8 cellular contexts compared by ENCODE assay signal in the genomic region with DNA sequence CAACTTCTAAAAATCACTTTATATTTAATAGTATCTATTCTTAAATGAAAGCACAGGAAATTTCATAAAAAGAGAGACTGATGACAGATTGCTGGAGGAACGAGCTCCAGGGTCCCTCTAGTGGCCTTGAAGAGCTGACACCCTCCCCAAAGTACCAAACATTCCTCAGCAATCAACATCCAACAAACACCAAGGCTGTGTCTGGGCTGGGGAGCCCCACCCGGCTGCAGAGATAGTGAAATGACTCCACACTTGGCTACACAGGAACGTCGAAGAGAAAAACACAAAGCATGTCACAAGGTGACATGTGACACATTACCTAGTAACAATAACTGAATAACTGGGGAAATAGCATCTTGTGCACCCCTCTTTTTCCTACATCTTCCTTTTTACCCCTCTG. TPM values are rescaled to one million over a fixed set of nuclear protein-coding genes. Genes with fewer than 3 reads are reported as not detected.
DNase-seq lines count a peak whose midpoint lies in the region; ATAC-seq and TF ChIP-seq lines count a peak whose summit lies in the region.

No MANE protein-coding gene starts in this region.

- H3K9me3 Mint-ChIP-seq in activated CD8-positive, alpha-beta memory T cell treated with anti-CD3 and anti-CD28 coated beads, Interleukin-2, amount 10 ng/mL, durations not matched to agents 7 days and 5 days (ENCODE audit: low read depth) = no peaks in the 10 kb centered on the region
- H3K9me3 Mint-ChIP-seq in mesothelial cell of epicardium = peaks cover 4% of the 10 kb centered on the region

- peak; percentile 51 for DNase-seq in activated CD8-positive, alpha-beta memory T cell treated with anti-CD3 and anti-CD28 coated beads, Interleukin-2, amount 10 ng/mL, durations not matched to agents 7 days and 5 days
- no peak for DNase-seq in activated CD8-positive, alpha-beta memory T cell treated with anti-CD3 and anti-CD28 coated beads for 24 hours
- DNase-seq in RWPE1 (ENCODE audit: low spot score) = peak; percentile 54
- DNase-seq in dorsolateral prefrontal cortex = peak in 8 of 10 donors; percentile 5 to 42 (median 32)
- no peak for DNase-seq in mesothelial cell of epicardium (ENCODE audit: low spot score in 2 of 2, unreplicated experiment in 2 of 2)
- no peak for DNase-seq in NCI-H510A treated with DMSO at 0.1 percent for 48 hours (lab: John Stamatoyannopoulos, UW)

- intact Hi-C loops in dorsolateral prefrontal cortex (cut with DNase I) = no loop called here

- POLR2A ChIA-PET in RWPE1 (lab: Yijun Ruan, JAX; ENCODE audit: low non-redundant PET) = no interaction called here

- H3K27me3 ChIP-seq in dorsolateral prefrontal cortex = no peaks in the 10 kb centered on the region

- CTCF ChIA-PET in activated CD8-positive, alpha-beta memory T cell treated with anti-CD3 and anti-CD28 coated beads, Interleukin-2, amount 10 ng/mL, durations not matched to agents 7 days and 5 days (lab: Charles Lee) = interaction anchor here (0.9 to 1.6 kb wide), 9 partner anchors 8 to 46 kb away, joined by 3 to 8 read pairs (median 4); a partner anchor contains a TSS
- CTCF ChIA-PET in RWPE1 (lab: Yijun Ruan, JAX) = interaction anchor here (0.5 to 1.2 kb wide), 7 partner anchors 13 to 1138 kb away, joined by 3 to 5 read pairs (median 4); no protein-coding TSS in a partner anchor

- no peak overlapping the region for H3K4me3 Mint-ChIP-seq in activated CD8-positive, alpha-beta memory T cell treated with anti-CD3 and anti-CD28 coated beads, Interleukin-2, amount 10 ng/mL, durations not matched to agents 7 days and 5 days
- no peak overlapping the region for H3K4me3 Mint-ChIP-seq in mesothelial cell of epicardium

- peak overlapping the region; percentile 60 for H3K27ac Mint-ChIP-seq in activated CD8-positive, alpha-beta memory T cell treated with anti-CD3 and anti-CD28 coated beads, Interleukin-2, amount 10 ng/mL, durations not matched to agents 7 days and 5 days
- H3K27ac Mint-ChIP-seq in mesothelial cell of epicardium = no peak overlapping the region

- H3K4me1 Mint-ChIP-seq in activated CD8-positive, alpha-beta memory T cell treated with anti-CD3 and anti-CD28 coated beads, Interleukin-2, amount 10 ng/mL, durations not matched to agents 7 days and 5 days = peaks cover 1% of the 10 kb centered on the region
- peaks cover 4% of the 10 kb centered on the region for H3K4me1 Mint-ChIP-seq in mesothelial cell of epicardium

- peak; percentile 75 for ATAC-seq in activated CD8-positive, alpha-beta memory T cell treated with anti-CD3 and anti-CD28 coated beads, Interleukin-2, amount 10 ng/mL, durations not matched to agents 7 days and 5 days
- ATAC-seq in GM19468 (IDR thresholded peaks at IDR 0.05; ENCODE audit: extremely low read depth, unreplicated experiment) = peak; percentile 48
- ATAC-seq in HG03442 (IDR thresholded peaks at IDR 0.05; ENCODE audit: unreplicated experiment) = peak; percentile 88

- no peaks in the 10 kb centered on the region for H3K27me3 Mint-ChIP-seq in activated CD8-positive, alpha-beta memory T cell treated with anti-CD3 and anti-CD28 coated beads, Interleukin-2, amount 10 ng/mL, durations not matched to agents 7 days and 5 days
- H3K27me3 Mint-ChIP-seq in mesothelial cell of epicardium (ENCODE audit: low read depth) = no peaks in the 10 kb centered on the region

- TF ChIP-seq CTCF in RWPE1 (conservative IDR thresholded peaks at IDR 0.05; ENCODE audit: low read depth) (peak; percentile 77), dorsolateral prefrontal cortex (IDR thresholded peaks at IDR 0.05 in 54 of 56, conservative IDR thresholded peaks at IDR 0.05 in 2 of 56; ENCODE audit: low read depth in 1 of 56, partially characterized antibody in 56 of 56) (peak in 54 of 56 donors; percentile 29 to 75 (median 58)), mesothelial cell of epicardium (IDR thresholded peaks at IDR 0.05; ENCODE audit: unreplicated experiment) (peak; percentile 48)

- H3K4me3 ChIP-seq in dorsolateral prefrontal cortex = no peak overlapping the region

- H3K27ac ChIP-seq in RWPE1 = no peak overlapping the region
- no peak overlapping the region for H3K27ac ChIP-seq in dorsolateral prefrontal cortex

- peaks cover 33% of the 10 kb centered on the region for H3K36me3 Mint-ChIP-seq in activated CD8-positive, alpha-beta memory T cell treated with anti-CD3 and anti-CD28 coated beads, Interleukin-2, amount 10 ng/mL, durations not matched to agents 7 days and 5 days
- H3K36me3 Mint-ChIP-seq in mesothelial cell of epicardium = peaks cover 1% of the 10 kb centered on the region

RNA-seq across cellular contexts. Expression of a gene that starts 45.6 kb away (rescaled TPM):
- total RNA-seq in activated CD8-positive, alpha-beta memory T cell treated with anti-CD3 and anti-CD28 coated beads, Interleukin-2, amount 10 ng/mL, durations not matched to agents 7 days and 5 days = 10 to 100 TPM; 60.3 to 66.2 TPM
- total RNA-seq in dorsolateral prefrontal cortex (10 to 100 TPM in 86 of 120 experiments, 1 to 10 TPM in 34; 5.8 to 22.6 (median 11.5) TPM), mesothelial cell of epicardium (7.9 to 9.5 TPM (median 9.3 TPM) in 3 replicates)

Comparison
In these comparisons a context has a peak if more than half of its experiments do, and no peak if none do; other contexts are left out.
1. DNase-seq: peak in activated CD8-positive, alpha-beta memory T cell treated with anti-CD3 and anti-CD28 coated beads, Interleukin-2, amount 10 ng/mL, durations not matched to agents 7 days and 5 days (single experiment), RWPE1 (single experiment) and dorsolateral prefrontal cortex (8 of 10); none in activated CD8-positive, alpha-beta memory T cell treated with anti-CD3 and anti-CD28 coated beads for 24 hours (single experiment), mesothelial cell of epicardium (0 of 2) and NCI-H510A treated with DMSO at 0.1 percent for 48 hours (single experiment).
2. Peak in every context shown above with its lines, with median percentiles within 50 percentile points of each other: ATAC-seq and CTCF ChIP-seq.